19 cellular contexts compared by ENCODE assay signal in the genomic region with DNA sequence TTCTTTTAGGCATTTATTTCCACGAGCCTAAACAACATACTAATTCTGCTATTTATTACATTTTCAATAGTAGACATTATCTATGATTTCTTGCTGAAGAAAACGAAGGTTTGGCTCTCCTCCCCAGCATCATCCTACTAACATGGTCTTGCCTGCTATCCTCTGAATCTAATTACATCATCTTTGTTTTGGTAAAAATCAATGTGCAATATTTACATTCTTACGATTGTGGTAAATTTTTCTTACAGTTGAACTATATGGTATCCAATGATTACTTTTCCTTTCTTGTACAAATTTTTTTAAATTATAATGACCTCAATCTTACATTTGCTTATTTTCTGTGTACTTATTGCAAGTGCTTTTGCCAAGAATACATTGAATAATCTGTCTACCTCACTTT. TPM values are rescaled to one million over a fixed set of nuclear protein-coding genes. Genes with fewer than 3 reads are reported as not detected.
DNase-seq lines count a peak whose midpoint lies in the region; ATAC-seq and TF ChIP-seq lines count a peak whose summit lies in the region.
"Had no signal": no experiment of that assay in that cellular context is flagged by ENCODE, and none has a peak within 500 bp of the region (broad histone marks: within the 10 kb centered on the region; RNA-seq: fewer than 3 reads in every experiment).

No MANE protein-coding gene starts in this region.

- no peak overlapping the region for H3K4me2 ChIP-seq in IMR-90 (ENCODE audit: low read depth, low read length)

- H3K27ac ChIP-seq in IMR-90 (ENCODE audit: insufficient read depth, low read length) (0 out of 2 replicates have a peak overlapping the region, but pooled peaks have one; percentile 1), epithelial cell of prostate (peak overlapping the region; percentile 22), foreskin keratinocyte (peak overlapping the region; percentile 52)
- H3K27ac ChIP-seq: C4-2B, GM23248 had no signal

- no peak overlapping the region for H4K91ac ChIP-seq in IMR-90 (ENCODE audit: insufficient read depth, low read depth, low read length)

- H3K18ac ChIP-seq in IMR-90 (ENCODE audit: low read depth, low read length): no peak overlapping the region

- H3K4ac ChIP-seq in IMR-90 (ENCODE audit: low read depth, low read length): peak overlapping the region; percentile 38; the same call in 1 of the 2 replicates

- peak overlapping the region in 1 of 2 experiments; percentile 14; a peak in 1 of 4 replicates for H4K8ac ChIP-seq in IMR-90 (ENCODE audit: low read depth in 2 of 2, low read length in 2 of 2)

- peak; percentile 27; the same call in 1 of the 2 replicates for ATAC-seq in IMR-90 (ENCODE audit: low read depth)
- ATAC-seq in foreskin keratinocyte: no peak
- no peak for ATAC-seq in HG02588 (IDR thresholded peaks at IDR 0.05; ENCODE audit: unreplicated experiment)
- ATAC-seq: GM12878, HCT116 had no signal

- H3K4me3 ChIP-seq in IMR-90 (ENCODE audit: insufficient read depth, low read depth, low read length): no peak overlapping the region
- H3K4me3 ChIP-seq: GM12878, GM23248 had no signal

- H3K4me1 ChIP-seq in IMR-90 (ENCODE audit: control insufficient read depth, insufficient read depth, low read length): peaks cover 10% of the 10 kb centered on the region
- peaks cover 9% of the 10 kb centered on the region for H3K4me1 ChIP-seq in foreskin keratinocyte

- TF ChIP-seq POLR2A in IMR-90 (IDR thresholded peaks at IDR 0.05; ENCODE audit: low read depth, low read length): no peak

- peak overlapping the region; percentile 20 for H2BK5ac ChIP-seq in IMR-90 (ENCODE audit: low read depth, low read length, poor library complexity, severe bottlenecking)

- dilution Hi-C loops in IMR-90 (cut with HindIII; ENCODE audit: low sequenced_read_pairs, unreplicated experiment): no loop called here

- H4K20me1 ChIP-seq in IMR-90 (ENCODE audit: insufficient read depth, low read length): no peaks in the 10 kb centered on the region

- H2BK15ac ChIP-seq in IMR-90 (ENCODE audit: low read depth, low read length): no peak overlapping the region

- no peak overlapping the region for H3K14ac ChIP-seq in IMR-90 (replicated peaks; ENCODE audit: low read depth, low read length)

- H2AK9ac ChIP-seq in IMR-90 (replicated peaks; ENCODE audit: low read depth, low read length, poor library complexity): no peak overlapping the region

- no peaks in the 10 kb centered on the region for H3K27me3 ChIP-seq in IMR-90 (ENCODE audit: control insufficient read depth, insufficient read depth, low read length)
- H3K27me3 ChIP-seq in foreskin keratinocyte: no peaks in the 10 kb centered on the region

- peak overlapping the region; percentile 77; the same call in 1 of the 2 replicates for H2AK5ac ChIP-seq in IMR-90 (ENCODE audit: low read depth, low read length)

- H3K56ac ChIP-seq in IMR-90 (ENCODE audit: extremely low read depth, insufficient read depth, low read length): no peak overlapping the region

- peaks cover 0 to 16% of the 10 kb centered on the region in 2 experiments; a peak in 2 of 4 replicates for H3K79me1 ChIP-seq in IMR-90 (ENCODE audit: low read depth in 1 of 2, low read length in 2 of 2)

- H3K9ac ChIP-seq in IMR-90 (ENCODE audit: low read depth, low read length): no peak overlapping the region
- H3K9ac ChIP-seq: GM23248 had no signal

- H3K23ac ChIP-seq in IMR-90 (ENCODE audit: low read depth, low read length): no peak overlapping the region

- DNase-seq in IMR-90 (no peak), epithelial cell of prostate (ENCODE audit: low read depth, low spot score) (no peak), foreskin keratinocyte (no peak), CD1c-positive myeloid dendritic cell (ENCODE audit: extremely low spot score) (no peak), ecto neural progenitor cell (ENCODE audit: low spot score) (no peak)
- DNase-seq in activated CD4-positive, alpha-beta T cell treated with anti-CD3 and anti-CD28 coated beads, Interleukin-2, amount 50 U/mL, for 48 hours: no peak
- DNase-seq: CD4-positive, alpha-beta T cell; CD8-positive, alpha-beta memory T cell; DMS 273 treated with DMSO at 0.1 percent for 48 hours; DMS79; EL; GDM1; GM23248; H9; HFFc6 had no signal

- no peaks in the 10 kb centered on the region for H3K9me3 ChIP-seq in IMR-90 (ENCODE audit: control insufficient read depth, insufficient read depth, low read length)

- CTCF ChIA-PET in IMR-90 (lab: Yijun Ruan, JAX): no interaction called here

- TF ChIP-seq CTCF in IMR-90 (conservative IDR thresholded peaks at IDR 0.05; ENCODE audit: low read depth, low read length) (no peak), foreskin keratinocyte (conservative IDR thresholded peaks at IDR 0.05) (no peak)

- H2BK120ac ChIP-seq in IMR-90 (ENCODE audit: low read depth, low read length): no peak overlapping the region

- H2BK20ac ChIP-seq in IMR-90 (ENCODE audit: low read depth, low read length): no peak overlapping the region

- H2AFZ ChIP-seq in IMR-90 (replicated peaks; ENCODE audit: low read length, poor library complexity): no peak overlapping the region
- H2AFZ ChIP-seq: GM23248 had no signal

- H3K9me1 ChIP-seq in IMR-90 (ENCODE audit: insufficient read depth, low read length): peaks cover 14% of the 10 kb centered on the region

- POLR2A ChIA-PET in IMR-90 (lab: Charles Lee; ENCODE audit: unreplicated experiment): interaction anchor here (0.6 kb wide), 1 partner anchor 24 kb away, joined by 3 read pairs; no protein-coding TSS in a partner anchor

- BruUV-seq in IMR-90 (replicated peaks; lab: Mats Ljungman, UMichigan): no TSS peak

- no peak overlapping the region for H4K5ac ChIP-seq in IMR-90 (ENCODE audit: low read depth, low read length)

- no CpG with 5 or more reads among the region's 3 CpGs for WGBS in IMR-90 (ENCODE audit: extremely low coverage in 2 of 2, insufficient read length in 1 of 2), 2 experiments

- intact Hi-C loops in IMR-90 (cut with micrococcal nuclease): no loop called here

- no peak for TF ChIP-seq RAD21 in IMR-90 (IDR thresholded peaks at IDR 0.05; ENCODE audit: low read length)

- in situ Hi-C loops in IMR-90 (cut with MboI; ENCODE audit: low sequenced_read_pairs): loop anchor here (5.0 kb wide), 1 partner anchor 75 kb away; no protein-coding TSS in a partner anchor

- H3K36me3 ChIP-seq in IMR-90 (ENCODE audit: control insufficient read depth, insufficient read depth, low read length): no peaks in the 10 kb centered on the region

TF ChIP-seq in IMR-90, 13 proteins besides CTCF, POLR2A, EP300 and RAD21:
- no peak for TF ChIP-seq CEBPB (IDR thresholded peaks at IDR 0.05; ENCODE audit: low read depth, low read length)
- TF ChIP-seq, protein P1, sequence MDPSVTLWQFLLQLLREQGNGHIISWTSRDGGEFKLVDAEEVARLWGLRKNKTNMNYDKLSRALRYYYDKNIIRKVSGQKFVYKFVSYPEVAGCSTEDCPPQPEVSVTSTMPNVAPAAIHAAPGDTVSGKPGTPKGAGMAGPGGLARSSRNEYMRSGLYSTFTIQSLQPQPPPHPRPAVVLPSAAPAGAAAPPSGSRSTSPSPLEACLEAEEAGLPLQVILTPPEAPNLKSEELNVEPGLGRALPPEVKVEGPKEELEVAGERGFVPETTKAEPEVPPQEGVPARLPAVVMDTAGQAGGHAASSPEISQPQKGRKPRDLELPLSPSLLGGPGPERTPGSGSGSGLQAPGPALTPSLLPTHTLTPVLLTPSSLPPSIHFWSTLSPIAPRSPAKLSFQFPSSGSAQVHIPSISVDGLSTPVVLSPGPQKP (IDR thresholded peaks at IDR 0.05; ENCODE audit: borderline replicate concordance, low read depth, low read length): no peak

RNA-seq across cellular contexts. Expression of a gene that starts 7.0 kb away (rescaled TPM):
- total RNA-seq in IMR-90 (2012; rRNA removed) (487 and 532 TPM in 2 replicates), foreskin keratinocyte (176 and 183 TPM in 2 replicates)
- polyA plus RNA-seq in IMR-90 (2012; rRNA removed) (375 and 382 TPM in 2 replicates), foreskin keratinocyte (64.0 and 74.8 TPM in 2 replicates)
- polyA plus RNA-seq in IMR-90 (2012; cell fraction: cytosol; rRNA removed): 140 and 308 TPM in 2 replicates
- 114 and 384 TPM in 2 replicates for polyA plus RNA-seq in IMR-90 (2012; cell fraction: nucleus; rRNA removed; ENCODE audit: low replicate concordance)
- polyA plus RNA-seq: CD8-positive, alpha-beta memory T cell had no signal

Comparison
In these comparisons a context has a peak if more than half of its experiments do, and no peak if none do; other contexts are left out.
1. H3K27ac ChIP-seq: peak in every context shown above with its lines; median percentile 52 in foreskin keratinocyte; 22 in epithelial cell of prostate; 1 in IMR-90.